In the genomic region with DNA sequence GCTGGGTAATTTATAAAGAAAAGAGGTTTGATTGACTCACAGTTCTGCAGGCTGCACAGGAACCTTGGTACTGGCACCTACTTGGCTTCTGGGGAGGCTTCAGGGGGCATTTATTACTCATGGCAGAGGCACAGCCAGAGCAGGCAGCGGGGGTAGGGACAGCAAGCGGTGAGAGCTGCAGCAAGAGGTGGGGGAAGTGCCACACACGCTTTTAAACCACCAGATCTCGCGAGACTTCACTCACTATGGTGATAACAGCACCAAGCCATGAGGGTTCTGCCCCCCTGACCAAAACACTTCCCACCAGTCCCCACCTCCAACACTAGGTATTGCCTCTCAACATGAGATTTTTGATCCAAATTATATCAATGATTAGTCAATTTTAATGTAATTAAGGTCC, we compare ENCODE assay signal across 36 cellular contexts. TPM values are rescaled to one million over a fixed set of nuclear protein-coding genes. Genes with fewer than 3 reads are reported as not detected.
"Had no signal": no experiment of that assay in that cellular context is flagged by ENCODE, and none has a peak within 500 bp of the region (broad histone marks: within the 10 kb centered on the region; RNA-seq: fewer than 3 reads in every experiment).

No MANE protein-coding gene starts in this region.

- H3K27ac Mint-ChIP-seq: activated CD4-positive, alpha-beta memory T cell treated with anti-CD3 and anti-CD28 coated beads for 36 hours; activated CD4-positive, alpha-beta T cell treated with anti-CD3 and anti-CD28 coated beads for 36 hours; activated CD4-positive, alpha-beta T cell treated with anti-CD3 and anti-CD28 coated beads, Interleukin-2, amount 10 ng/mL, durations not matched to agents 24 days and 14 days; activated CD8-positive, alpha-beta memory T cell treated with anti-CD3 and anti-CD28 coated beads, Interleukin-2, amount 10 ng/mL, durations not matched to agents 7 days and 5 days; activated CD8-positive, alpha-beta T cell treated with anti-CD3 and anti-CD28 coated beads, Interleukin-2, amount 10 ng/mL, durations not matched to agents 7 days and 5 days; activated naive CD4-positive, alpha-beta T cell treated with anti-CD3 and anti-CD28 coated beads, Interleukin-2, amount 10 ng/mL, durations not matched to agents 7 days and 5 days; activated naive CD4-positive, alpha-beta T cell treated with anti-CD3 and anti-CD28 coated beads, Interleukin-2, amount 50 U/mL, for 72 hours; activated naive CD8-positive, alpha-beta T cell treated with anti-CD3 and anti-CD28 coated beads, Interleukin-2, amount 10 ng/mL, durations not matched to agents 7 days and 5 days; activated T-cell treated with anti-CD3 and anti-CD28 coated beads, Interleukin-2, amount 50 U/mL, for 72 hours; brain had no signal

- H3K9me3 Mint-ChIP-seq: activated CD4-positive, alpha-beta memory T cell treated with anti-CD3 and anti-CD28 coated beads for 36 hours; activated CD4-positive, alpha-beta T cell treated with anti-CD3 and anti-CD28 coated beads, Interleukin-2, amount 10 ng/mL, durations not matched to agents 24 days and 14 days; activated naive CD4-positive, alpha-beta T cell treated with anti-CD3 and anti-CD28 coated beads, Interleukin-2, amount 10 ng/mL, durations not matched to agents 7 days and 5 days; activated T-cell treated with anti-CD3 and anti-CD28 coated beads, Interleukin-2, amount 50 U/mL, for 72 hours had no signal

- H3K27me3 ChIP-seq: ascending aorta, breast epithelium, cardiac muscle cell, colonic mucosa, esophagus squamous epithelium, gastroesophageal sphincter had no signal

- ATAC-seq: activated CD4-positive, alpha-beta T cell treated with anti-CD3 and anti-CD28 coated beads for 36 hours; activated CD8-positive, alpha-beta memory T cell treated with anti-CD3 and anti-CD28 coated beads, Interleukin-2, amount 10 ng/mL, durations not matched to agents 7 days and 5 days; activated CD8-positive, alpha-beta T cell treated with anti-CD3 and anti-CD28 coated beads, Interleukin-2, amount 10 ng/mL, durations not matched to agents 7 days and 5 days; activated naive CD4-positive, alpha-beta T cell treated with anti-CD3 and anti-CD28 coated beads, Interleukin-2, amount 50 U/mL, for 72 hours; activated T-cell treated with anti-CD3 and anti-CD28 coated beads, Interleukin-2, amount 50 U/mL, for 72 hours; gastroesophageal sphincter had no signal

- H3K4me1 ChIP-seq: ascending aorta, breast epithelium, colonic mucosa, esophagus squamous epithelium, gastroesophageal sphincter had no signal

- H3K9me3 ChIP-seq: ascending aorta, breast epithelium, colonic mucosa, esophagus squamous epithelium had no signal

- H3K4me3 ChIP-seq: ascending aorta, breast epithelium, cardiac muscle cell, colonic mucosa, esophagus squamous epithelium, gastroesophageal sphincter had no signal

- H3K27ac ChIP-seq: ascending aorta, breast epithelium, cardiac muscle cell, colonic mucosa, epithelial cell of prostate, esophagus squamous epithelium, gastroesophageal sphincter had no signal

- H3K36me3 ChIP-seq: ascending aorta, breast epithelium, cardiac muscle cell, colonic mucosa, esophagus squamous epithelium, gastroesophageal sphincter had no signal

- H3K4me1 Mint-ChIP-seq: activated CD4-positive, alpha-beta T cell treated with anti-CD3 and anti-CD28 coated beads for 36 hours; activated CD4-positive, alpha-beta T cell treated with anti-CD3 and anti-CD28 coated beads, Interleukin-2, amount 10 ng/mL, durations not matched to agents 24 days and 14 days; activated CD8-positive, alpha-beta memory T cell treated with anti-CD3 and anti-CD28 coated beads, Interleukin-2, amount 10 ng/mL, durations not matched to agents 7 days and 5 days; activated naive CD4-positive, alpha-beta T cell treated with anti-CD3 and anti-CD28 coated beads, Interleukin-2, amount 10 ng/mL, durations not matched to agents 7 days and 5 days; activated naive CD8-positive, alpha-beta T cell treated with anti-CD3 and anti-CD28 coated beads, Interleukin-2, amount 10 ng/mL, durations not matched to agents 7 days and 5 days; brain had no signal

- DNase-seq: activated CD4-positive, alpha-beta memory T cell treated with anti-CD3 and anti-CD28 coated beads for 36 hours; activated CD4-positive, alpha-beta T cell treated with anti-CD3 and anti-CD28 coated beads for 36 hours; activated CD4-positive, alpha-beta T cell treated with anti-CD3 and anti-CD28 coated beads, Interleukin-2, amount 10 ng/mL, durations not matched to agents 24 days and 14 days; activated CD4-positive, CD25-positive, alpha-beta regulatory T cell; activated CD4-positive, CD25-positive, alpha-beta regulatory T cell treated with anti-CD3 and anti-CD28 coated beads, Interleukin-2, amount 50 U/mL, for 72 hours; activated CD8-positive, alpha-beta memory T cell treated with anti-CD3 and anti-CD28 coated beads, Interleukin-2, amount 10 ng/mL, durations not matched to agents 7 days and 5 days; activated CD8-positive, alpha-beta memory T cell treated with anti-CD3 and anti-CD28 coated beads, Interleukin-2, amount 50 U/mL, for 4 hours; activated CD8-positive, alpha-beta T cell treated with anti-CD3 and anti-CD28 coated beads, Interleukin-2, amount 10 ng/mL, durations not matched to agents 7 days and 5 days; activated gamma-delta T cell; activated naive CD4-positive, alpha-beta T cell; activated naive CD4-positive, alpha-beta T cell treated with anti-CD3 and anti-CD28 coated beads, Interleukin-2, amount 10 ng/mL, durations not matched to agents 7 days and 5 days; activated naive CD8-positive, alpha-beta T cell treated with anti-CD3 and anti-CD28 coated beads, Interleukin-2, amount 10 ng/mL, durations not matched to agents 7 days and 5 days; activated T-cell treated with anti-CD3 and anti-CD28 coated beads, Interleukin-2, amount 50 U/mL, for 1 hour; activated T-cell treated with anti-CD3 and anti-CD28 coated beads, Interleukin-2, amount 50 U/mL, for 72 hours; central memory CD4-positive, alpha-beta T cell; cerebellar nuclear complex; colonic mucosa; effector CD8-positive, alpha-beta T cell; esophagus squamous epithelium; foreskin melanocyte; T-helper 2 cell had no signal

- H3K4me3 Mint-ChIP-seq: activated CD4-positive, alpha-beta memory T cell treated with anti-CD3 and anti-CD28 coated beads for 36 hours; activated CD4-positive, alpha-beta T cell treated with anti-CD3 and anti-CD28 coated beads for 36 hours; activated CD4-positive, alpha-beta T cell treated with anti-CD3 and anti-CD28 coated beads, Interleukin-2, amount 10 ng/mL, durations not matched to agents 24 days and 14 days; activated CD8-positive, alpha-beta memory T cell treated with anti-CD3 and anti-CD28 coated beads, Interleukin-2, amount 10 ng/mL, durations not matched to agents 7 days and 5 days; activated CD8-positive, alpha-beta T cell treated with anti-CD3 and anti-CD28 coated beads, Interleukin-2, amount 10 ng/mL, durations not matched to agents 7 days and 5 days; activated naive CD4-positive, alpha-beta T cell treated with anti-CD3 and anti-CD28 coated beads, Interleukin-2, amount 10 ng/mL, durations not matched to agents 7 days and 5 days; activated naive CD8-positive, alpha-beta T cell treated with anti-CD3 and anti-CD28 coated beads, Interleukin-2, amount 10 ng/mL, durations not matched to agents 7 days and 5 days; activated T-cell treated with anti-CD3 and anti-CD28 coated beads, Interleukin-2, amount 50 U/mL, for 72 hours; brain had no signal

- H3K36me3 Mint-ChIP-seq: activated CD4-positive, alpha-beta memory T cell treated with anti-CD3 and anti-CD28 coated beads for 36 hours; activated CD8-positive, alpha-beta memory T cell treated with anti-CD3 and anti-CD28 coated beads, Interleukin-2, amount 10 ng/mL, durations not matched to agents 7 days and 5 days; activated naive CD4-positive, alpha-beta T cell treated with anti-CD3 and anti-CD28 coated beads, Interleukin-2, amount 10 ng/mL, durations not matched to agents 7 days and 5 days; activated naive CD4-positive, alpha-beta T cell treated with anti-CD3 and anti-CD28 coated beads, Interleukin-2, amount 50 U/mL, for 72 hours; activated naive CD8-positive, alpha-beta T cell treated with anti-CD3 and anti-CD28 coated beads, Interleukin-2, amount 10 ng/mL, durations not matched to agents 7 days and 5 days; brain had no signal

- H3K27me3 Mint-ChIP-seq: activated CD4-positive, alpha-beta T cell treated with anti-CD3 and anti-CD28 coated beads for 36 hours; activated naive CD4-positive, alpha-beta T cell treated with anti-CD3 and anti-CD28 coated beads, Interleukin-2, amount 10 ng/mL, durations not matched to agents 7 days and 5 days had no signal

RNA-seq across cellular contexts. Expression of a gene that starts 24.1 kb away (rescaled TPM):
- total RNA-seq: activated CD4-positive, alpha-beta memory T cell treated with anti-CD3 and anti-CD28 coated beads for 36 hours; activated CD4-positive, alpha-beta T cell treated with anti-CD3 and anti-CD28 coated beads for 36 hours; activated CD4-positive, alpha-beta T cell treated with anti-CD3 and anti-CD28 coated beads, Interleukin-2, amount 10 ng/mL, durations not matched to agents 24 days and 14 days; activated CD8-positive, alpha-beta memory T cell treated with anti-CD3 and anti-CD28 coated beads for 36 hours; activated CD8-positive, alpha-beta memory T cell treated with anti-CD3 and anti-CD28 coated beads, Interleukin-2, amount 10 ng/mL, durations not matched to agents 7 days and 5 days; activated CD8-positive, alpha-beta T cell treated with anti-CD3 and anti-CD28 coated beads, Interleukin-2, amount 10 ng/mL, durations not matched to agents 7 days and 5 days; activated naive CD4-positive, alpha-beta T cell treated with anti-CD3 and anti-CD28 coated beads, Interleukin-2, amount 50 U/mL, for 72 hours; activated naive CD8-positive, alpha-beta T cell treated with anti-CD3 and anti-CD28 coated beads, Interleukin-2, amount 10 ng/mL, durations not matched to agents 7 days and 5 days; activated T-cell treated with anti-CD3 and anti-CD28 coated beads, Interleukin-2, amount 50 U/mL, for 72 hours; dermis microvascular lymphatic vessel endothelial cell; endothelial cell of umbilical vein; fibroblast of lung; fibroblast of villous mesenchyme; gastroesophageal sphincter; glomerular endothelial cell; T-helper 1 cell treated with Interleukin-12 subunit alpha and Interleukin-12 subunit beta and Interleukin-4 antibody, amounts not matched to agents 30 ng/mL and 1 ng/mL, for 36 hours had no signal
- polyA plus RNA-seq: endothelial cell of umbilical vein, fibroblast of lung had no signal

RNA-seq across cellular contexts. Expression of a gene that starts 43.0 kb away (rescaled TPM):
- total RNA-seq: activated CD4-positive, alpha-beta memory T cell treated with anti-CD3 and anti-CD28 coated beads for 36 hours; activated CD4-positive, alpha-beta T cell treated with anti-CD3 and anti-CD28 coated beads for 36 hours; activated CD4-positive, alpha-beta T cell treated with anti-CD3 and anti-CD28 coated beads, Interleukin-2, amount 10 ng/mL, durations not matched to agents 24 days and 14 days; activated CD8-positive, alpha-beta memory T cell treated with anti-CD3 and anti-CD28 coated beads for 36 hours; activated CD8-positive, alpha-beta memory T cell treated with anti-CD3 and anti-CD28 coated beads, Interleukin-2, amount 10 ng/mL, durations not matched to agents 7 days and 5 days; activated CD8-positive, alpha-beta T cell treated with anti-CD3 and anti-CD28 coated beads, Interleukin-2, amount 10 ng/mL, durations not matched to agents 7 days and 5 days; activated naive CD4-positive, alpha-beta T cell treated with anti-CD3 and anti-CD28 coated beads, Interleukin-2, amount 50 U/mL, for 72 hours; activated naive CD8-positive, alpha-beta T cell treated with anti-CD3 and anti-CD28 coated beads, Interleukin-2, amount 10 ng/mL, durations not matched to agents 7 days and 5 days; activated T-cell treated with anti-CD3 and anti-CD28 coated beads, Interleukin-2, amount 50 U/mL, for 72 hours; ascending aorta; breast epithelium; cardiac muscle cell; colonic mucosa; dermis microvascular lymphatic vessel endothelial cell; endothelial cell of umbilical vein; esophagus squamous epithelium; fibroblast of lung; fibroblast of villous mesenchyme; gastroesophageal sphincter; glomerular endothelial cell; T-helper 1 cell treated with Interleukin-12 subunit alpha and Interleukin-12 subunit beta and Interleukin-4 antibody, amounts not matched to agents 30 ng/mL and 1 ng/mL, for 36 hours had no signal
- polyA plus RNA-seq: cardiac muscle cell, endothelial cell of umbilical vein, esophagus, fibroblast of lung had no signal

RNA-seq across cellular contexts. Expression of a gene that starts 43.1 kb away (rescaled TPM):
- total RNA-seq: activated CD4-positive, alpha-beta memory T cell treated with anti-CD3 and anti-CD28 coated beads for 36 hours; activated CD4-positive, alpha-beta T cell treated with anti-CD3 and anti-CD28 coated beads, Interleukin-2, amount 10 ng/mL, durations not matched to agents 24 days and 14 days; activated CD8-positive, alpha-beta memory T cell treated with anti-CD3 and anti-CD28 coated beads for 36 hours; activated CD8-positive, alpha-beta memory T cell treated with anti-CD3 and anti-CD28 coated beads, Interleukin-2, amount 10 ng/mL, durations not matched to agents 7 days and 5 days; activated CD8-positive, alpha-beta T cell treated with anti-CD3 and anti-CD28 coated beads, Interleukin-2, amount 10 ng/mL, durations not matched to agents 7 days and 5 days; activated naive CD4-positive, alpha-beta T cell treated with anti-CD3 and anti-CD28 coated beads, Interleukin-2, amount 50 U/mL, for 72 hours; activated naive CD8-positive, alpha-beta T cell treated with anti-CD3 and anti-CD28 coated beads, Interleukin-2, amount 10 ng/mL, durations not matched to agents 7 days and 5 days; activated T-cell treated with anti-CD3 and anti-CD28 coated beads, Interleukin-2, amount 50 U/mL, for 72 hours; ascending aorta; cardiac muscle cell; endothelial cell of umbilical vein; fibroblast of lung; fibroblast of villous mesenchyme; gastroesophageal sphincter; glomerular endothelial cell; T-helper 1 cell treated with Interleukin-12 subunit alpha and Interleukin-12 subunit beta and Interleukin-4 antibody, amounts not matched to agents 30 ng/mL and 1 ng/mL, for 36 hours had no signal
- polyA plus RNA-seq: endothelial cell of umbilical vein, fibroblast of lung had no signal
